ENCODE assay signal across 1 cellular context in the genomic region with DNA sequence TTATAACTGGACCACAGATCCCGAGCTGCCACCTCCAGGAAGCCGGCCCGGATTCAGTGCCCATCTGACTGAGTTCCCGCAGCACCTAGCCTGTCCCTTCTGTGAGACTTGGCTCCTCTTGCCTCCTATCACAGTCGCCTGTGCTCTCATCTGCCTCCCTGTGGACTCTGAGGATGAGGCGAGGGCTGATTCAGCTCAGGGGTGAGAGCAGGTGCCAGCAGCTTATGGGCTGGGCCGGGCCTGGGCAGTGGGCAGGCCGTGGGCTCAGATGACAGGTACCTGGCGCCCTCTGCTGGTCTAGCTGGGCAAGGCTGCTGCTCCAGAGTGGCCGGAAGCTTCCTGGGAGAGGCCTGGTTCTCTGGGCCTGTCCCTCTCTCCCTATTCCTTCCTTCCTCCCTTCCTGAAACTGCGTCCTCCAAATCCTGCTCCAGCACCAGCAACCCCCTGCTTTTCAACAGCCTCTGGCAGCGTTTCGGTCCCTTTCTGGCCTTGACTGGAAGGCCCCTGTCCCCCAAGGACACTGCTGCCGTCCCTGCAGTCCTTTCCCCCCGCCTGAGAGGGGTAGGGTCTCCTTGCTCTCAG.
TF ChIP-seq lines count a peak whose summit lies in the region.

No MANE protein-coding gene starts in this region.

TF ChIP-seq in K562, 482 proteins besides CTCF, POLR2A, EP300 and RAD21 (continued from another document and continues in another):
- no peak for TF ChIP-seq ZNF707 (CRISPR knock-in tag; conservative IDR thresholded peaks at IDR 0.05)
- TF ChIP-seq TGIF2 (CRISPR knock-in tag; IDR thresholded peaks at IDR 0.05): no peak
- TF ChIP-seq ZFX (CRISPR knock-in tag; IDR thresholded peaks at IDR 0.05): peak; percentile 76
- TF ChIP-seq, protein P1, sequence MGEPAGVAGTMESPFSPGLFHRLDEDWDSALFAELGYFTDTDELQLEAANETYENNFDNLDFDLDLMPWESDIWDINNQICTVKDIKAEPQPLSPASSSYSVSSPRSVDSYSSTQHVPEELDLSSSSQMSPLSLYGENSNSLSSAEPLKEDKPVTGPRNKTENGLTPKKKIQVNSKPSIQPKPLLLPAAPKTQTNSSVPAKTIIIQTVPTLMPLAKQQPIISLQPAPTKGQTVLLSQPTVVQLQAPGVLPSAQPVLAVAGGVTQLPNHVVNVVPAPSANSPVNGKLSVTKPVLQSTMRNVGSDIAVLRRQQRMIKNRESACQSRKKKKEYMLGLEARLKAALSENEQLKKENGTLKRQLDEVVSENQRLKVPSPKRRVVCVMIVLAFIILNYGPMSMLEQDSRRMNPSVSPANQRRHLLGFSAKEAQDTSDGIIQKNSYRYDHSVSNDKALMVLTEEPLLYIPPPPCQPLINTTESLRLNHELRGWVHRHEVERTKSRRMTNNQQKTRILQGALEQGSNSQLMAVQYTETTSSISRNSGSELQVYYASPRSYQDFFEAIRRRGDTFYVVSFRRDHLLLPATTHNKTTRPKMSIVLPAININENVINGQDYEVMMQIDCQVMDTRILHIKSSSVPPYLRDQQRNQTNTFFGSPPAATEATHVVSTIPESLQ (CRISPR knock-in tag; IDR thresholded peaks at IDR 0.05): no peak
- no peak for TF ChIP-seq TCF7L2 (IDR thresholded peaks at IDR 0.05; ENCODE audit: low read depth, low read length)
- TF ChIP-seq MAFF (IDR thresholded peaks at IDR 0.05; ENCODE audit: low read length): no peak
- TF ChIP-seq, protein P2, sequence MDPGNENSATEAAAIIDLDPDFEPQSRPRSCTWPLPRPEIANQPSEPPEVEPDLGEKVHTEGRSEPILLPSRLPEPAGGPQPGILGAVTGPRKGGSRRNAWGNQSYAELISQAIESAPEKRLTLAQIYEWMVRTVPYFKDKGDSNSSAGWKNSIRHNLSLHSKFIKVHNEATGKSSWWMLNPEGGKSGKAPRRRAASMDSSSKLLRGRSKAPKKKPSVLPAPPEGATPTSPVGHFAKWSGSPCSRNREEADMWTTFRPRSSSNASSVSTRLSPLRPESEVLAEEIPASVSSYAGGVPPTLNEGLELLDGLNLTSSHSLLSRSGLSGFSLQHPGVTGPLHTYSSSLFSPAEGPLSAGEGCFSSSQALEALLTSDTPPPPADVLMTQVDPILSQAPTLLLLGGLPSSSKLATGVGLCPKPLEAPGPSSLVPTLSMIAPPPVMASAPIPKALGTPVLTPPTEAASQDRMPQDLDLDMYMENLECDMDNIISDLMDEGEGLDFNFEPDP (CRISPR knock-in tag; IDR thresholded peaks at IDR 0.05): no peak
- no peak for TF ChIP-seq WHSC1 (IDR thresholded peaks at IDR 0.05; ENCODE audit: low read length)
- TF ChIP-seq STAT5A (IDR thresholded peaks at IDR 0.05; ENCODE audit: borderline replicate concordance, low read length): no peak
- no peak for TF ChIP-seq GABPB1 (CRISPR knock-in tag; IDR thresholded peaks at IDR 0.05)
- no peak for TF ChIP-seq SIN3A (IDR thresholded peaks at IDR 0.05; ENCODE audit: borderline replicate concordance in 2 of 2, control insufficient read depth in 1 of 2, low read depth in 2 of 2, low read length in 2 of 2)
- no peak for TF ChIP-seq BRCA1 (IDR thresholded peaks at IDR 0.05)
- TF ChIP-seq BRCA1 (CRISPR knock-in tag; IDR thresholded peaks at IDR 0.05): 0 out of 2 replicates have a peak, but pooled peaks have one; percentile 42
- no peak for TF ChIP-seq E2F3 (CRISPR knock-in tag; IDR thresholded peaks at IDR 0.05)
- TF ChIP-seq ZNF3 (CRISPR knock-in tag; IDR thresholded peaks at IDR 0.05): no peak
- TF ChIP-seq SREBF1 (IDR thresholded peaks at IDR 0.05; ENCODE audit: borderline replicate concordance, low read depth, low read length): no peak
- TF ChIP-seq TARDBP (IDR thresholded peaks at IDR 0.05): peak; percentile 59; the same call in 1 of the 2 replicates
- TF ChIP-seq ZC3H4 (CRISPR knock-in tag; IDR thresholded peaks at IDR 0.05; ENCODE audit: borderline replicate concordance): no peak
- no peak for TF ChIP-seq KLF6 (CRISPR knock-in tag; IDR thresholded peaks at IDR 0.05; ENCODE audit: borderline replicate concordance)
- no peak for TF ChIP-seq DLX4 (CRISPR knock-in tag; IDR thresholded peaks at IDR 0.05)
- no peak for TF ChIP-seq UBTF (IDR thresholded peaks at IDR 0.05; ENCODE audit: borderline replicate concordance in 1 of 2, low read depth in 2 of 2, low read length in 2 of 2)
- no peak for TF ChIP-seq CEBPB (tag; IDR thresholded peaks at IDR 0.05)
- TF ChIP-seq, protein P3, sequence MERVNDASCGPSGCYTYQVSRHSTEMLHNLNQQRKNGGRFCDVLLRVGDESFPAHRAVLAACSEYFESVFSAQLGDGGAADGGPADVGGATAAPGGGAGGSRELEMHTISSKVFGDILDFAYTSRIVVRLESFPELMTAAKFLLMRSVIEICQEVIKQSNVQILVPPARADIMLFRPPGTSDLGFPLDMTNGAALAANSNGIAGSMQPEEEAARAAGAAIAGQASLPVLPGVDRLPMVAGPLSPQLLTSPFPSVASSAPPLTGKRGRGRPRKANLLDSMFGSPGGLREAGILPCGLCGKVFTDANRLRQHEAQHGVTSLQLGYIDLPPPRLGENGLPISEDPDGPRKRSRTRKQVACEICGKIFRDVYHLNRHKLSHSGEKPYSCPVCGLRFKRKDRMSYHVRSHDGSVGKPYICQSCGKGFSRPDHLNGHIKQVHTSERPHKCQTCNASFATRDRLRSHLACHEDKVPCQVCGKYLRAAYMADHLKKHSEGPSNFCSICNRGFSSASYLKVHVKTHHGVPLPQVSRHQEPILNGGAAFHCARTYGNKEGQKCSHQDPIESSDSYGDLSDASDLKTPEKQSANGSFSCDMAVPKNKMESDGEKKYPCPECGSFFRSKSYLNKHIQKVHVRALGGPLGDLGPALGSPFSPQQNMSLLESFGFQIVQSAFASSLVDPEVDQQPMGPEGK (CRISPR knock-in tag; IDR thresholded peaks at IDR 0.05; ENCODE audit: borderline replicate concordance): no peak
- peak in 1 of 2 experiments; percentile 25; a peak in 1 of 4 replicates for TF ChIP-seq ARNT (IDR thresholded peaks at IDR 0.05)
- TF ChIP-seq STAT5B (CRISPR knock-in tag; IDR thresholded peaks at IDR 0.05): no peak
- TF ChIP-seq ZNF175 (CRISPR knock-in tag; IDR thresholded peaks at IDR 0.05; ENCODE audit: low read depth): no peak
- no peak for TF ChIP-seq SMARCC2 (IDR thresholded peaks at IDR 0.05; ENCODE audit: low read depth)
- TF ChIP-seq PPARD (CRISPR knock-in tag; IDR thresholded peaks at IDR 0.05): no peak
- no peak for TF ChIP-seq MIER1 (IDR thresholded peaks at IDR 0.05; ENCODE audit: low read depth)
- TF ChIP-seq SAFB2 (IDR thresholded peaks at IDR 0.05; ENCODE audit: borderline replicate concordance, low read depth, low read length, severe bottlenecking): no peak
- TF ChIP-seq, protein P4, sequence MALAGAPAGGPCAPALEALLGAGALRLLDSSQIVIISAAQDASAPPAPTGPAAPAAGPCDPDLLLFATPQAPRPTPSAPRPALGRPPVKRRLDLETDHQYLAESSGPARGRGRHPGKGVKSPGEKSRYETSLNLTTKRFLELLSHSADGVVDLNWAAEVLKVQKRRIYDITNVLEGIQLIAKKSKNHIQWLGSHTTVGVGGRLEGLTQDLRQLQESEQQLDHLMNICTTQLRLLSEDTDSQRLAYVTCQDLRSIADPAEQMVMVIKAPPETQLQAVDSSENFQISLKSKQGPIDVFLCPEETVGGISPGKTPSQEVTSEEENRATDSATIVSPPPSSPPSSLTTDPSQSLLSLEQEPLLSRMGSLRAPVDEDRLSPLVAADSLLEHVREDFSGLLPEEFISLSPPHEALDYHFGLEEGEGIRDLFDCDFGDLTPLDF (CRISPR knock-in tag; IDR thresholded peaks at IDR 0.05): no peak
- TF ChIP-seq SRSF9 (IDR thresholded peaks at IDR 0.05; ENCODE audit: borderline replicate concordance, low read depth, low read length): no peak
- no peak for TF ChIP-seq TSHZ1 (CRISPR knock-in tag; IDR thresholded peaks at IDR 0.05)
- TF ChIP-seq NR1H2 (CRISPR knock-in tag; IDR thresholded peaks at IDR 0.05): no peak
- no peak for TF ChIP-seq SP2 (IDR thresholded peaks at IDR 0.05; ENCODE audit: extremely low read depth, low read depth, low read length, poor library complexity, severe bottlenecking)
- no peak for TF ChIP-seq PCBP1 (IDR thresholded peaks at IDR 0.05; ENCODE audit: low read depth, low read length, poor library complexity, severe bottlenecking)
- TF ChIP-seq TRIM24 (IDR thresholded peaks at IDR 0.05): no peak
- no peak for TF ChIP-seq PTBP1 (IDR thresholded peaks at IDR 0.05; ENCODE audit: low read depth, low read length)
- no peak for TF ChIP-seq SETDB1 (IDR thresholded peaks at IDR 0.05; ENCODE audit: low read length)
- TF ChIP-seq CREBBP (IDR thresholded peaks at IDR 0.05; ENCODE audit: low read depth, low read length): no peak
- no peak; the same call in 1 of the 2 replicates for TF ChIP-seq ZNF263 (CRISPR knock-in tag; IDR thresholded peaks at IDR 0.05; ENCODE audit: borderline replicate concordance)
- no peak for TF ChIP-seq ZNF583 (CRISPR knock-in tag; IDR thresholded peaks at IDR 0.05)
- no peak for TF ChIP-seq COPS2 (conservative IDR thresholded peaks at IDR 0.05)
- TF ChIP-seq, protein P5, sequence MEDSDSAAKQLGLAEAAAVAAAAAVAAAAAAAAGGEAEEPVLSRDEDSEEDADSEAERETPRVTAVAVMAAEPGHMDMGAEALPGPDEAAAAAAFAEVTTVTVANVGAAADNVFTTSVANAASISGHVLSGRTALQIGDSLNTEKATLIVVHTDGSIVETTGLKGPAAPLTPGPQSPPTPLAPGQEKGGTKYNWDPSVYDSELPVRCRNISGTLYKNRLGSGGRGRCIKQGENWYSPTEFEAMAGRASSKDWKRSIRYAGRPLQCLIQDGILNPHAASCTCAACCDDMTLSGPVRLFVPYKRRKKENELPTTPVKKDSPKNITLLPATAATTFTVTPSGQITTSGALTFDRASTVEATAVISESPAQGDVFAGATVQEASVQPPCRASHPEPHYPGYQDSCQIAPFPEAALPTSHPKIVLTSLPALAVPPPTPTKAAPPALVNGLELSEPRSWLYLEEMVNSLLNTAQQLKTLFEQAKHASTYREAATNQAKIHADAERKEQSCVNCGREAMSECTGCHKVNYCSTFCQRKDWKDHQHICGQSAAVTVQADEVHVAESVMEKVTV (CRISPR knock-in tag; IDR thresholded peaks at IDR 0.05): peak; percentile 41; the same call in 1 of the 2 replicates
- no peak for TF ChIP-seq ZNF766 (CRISPR knock-in tag; conservative IDR thresholded peaks at IDR 0.05)
- TF ChIP-seq SMAD2 (IDR thresholded peaks at IDR 0.05; ENCODE audit: low read depth, low read length): no peak
- no peak for TF ChIP-seq ZNF212 (CRISPR knock-in tag; IDR thresholded peaks at IDR 0.05)
- TF ChIP-seq NCOA1 (IDR thresholded peaks at IDR 0.05; ENCODE audit: low read depth): no peak
- no peak for TF ChIP-seq ZNF780A (CRISPR knock-in tag; IDR thresholded peaks at IDR 0.05)
- peak; percentile 99 for TF ChIP-seq ZFP36 (IDR thresholded peaks at IDR 0.05; ENCODE audit: low read depth, low read length, partially characterized antibody)
- peak; percentile 39; the same call in 1 of the 2 replicates for TF ChIP-seq CC2D1A (IDR thresholded peaks at IDR 0.05)
- no peak for TF ChIP-seq ZNF699 (CRISPR knock-in tag; IDR thresholded peaks at IDR 0.05; ENCODE audit: insufficient replicate concordance)
- TF ChIP-seq SRF (CRISPR knock-in tag; IDR thresholded peaks at IDR 0.05): no peak
- no peak for TF ChIP-seq HINFP (tag; conservative IDR thresholded peaks at IDR 0.05; ENCODE audit: low read depth)
